Comparison of ENCODE assay signal across 1 cellular context in the genomic region with DNA sequence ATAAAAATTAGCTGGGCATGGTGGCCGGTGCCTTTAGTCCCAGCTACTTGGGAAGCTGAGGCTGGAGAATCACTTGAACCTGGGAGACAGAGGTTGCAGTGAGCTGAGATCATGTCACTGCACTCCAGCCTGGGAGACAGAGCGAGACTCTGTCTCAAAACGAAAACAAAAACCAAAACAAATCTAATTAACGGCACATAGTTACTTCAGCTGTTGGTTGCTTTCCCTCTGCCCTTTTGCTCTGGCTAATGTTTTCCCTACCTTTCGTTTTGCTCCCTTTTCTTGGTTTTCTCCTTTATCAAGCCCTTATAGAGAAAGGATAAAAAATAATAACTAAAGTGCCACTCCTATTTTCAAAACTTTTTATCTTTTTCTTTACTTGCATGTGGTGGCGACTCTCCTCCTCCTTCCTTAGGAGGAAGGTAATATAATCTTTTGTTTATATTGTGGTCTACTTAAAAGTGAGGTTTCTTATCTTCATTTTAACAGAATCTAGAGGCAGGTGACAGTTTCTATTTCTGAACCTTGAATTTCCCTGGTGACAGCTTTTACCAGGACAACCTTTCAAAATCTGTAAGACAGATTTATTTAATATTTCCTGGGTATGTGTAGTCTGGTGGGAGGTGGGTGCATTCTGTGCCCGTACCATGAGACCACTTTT.
TF ChIP-seq lines count a peak whose summit lies in the region.

No MANE protein-coding gene starts in this region.

TF ChIP-seq in GM12878, 131 proteins besides CTCF, POLR2A, EP300 and RAD21 (continued from another document):
- TF ChIP-seq PRDM15 (CRISPR knock-in tag; IDR thresholded peaks at IDR 0.05) = no peak
- TF ChIP-seq MEF2A (IDR thresholded peaks at IDR 0.05; ENCODE audit: insufficient read depth, low read depth, low read length) = no peak
- no peak for TF ChIP-seq ZNF274 (IDR thresholded peaks at IDR 0.05; ENCODE audit: insufficient read depth, insufficient read length)
- peak; percentile 26; the same call in 1 of the 2 replicates for TF ChIP-seq PKNOX1 (IDR thresholded peaks at IDR 0.05)
- TF ChIP-seq DPF2 (IDR thresholded peaks at IDR 0.05) = peak; percentile 76
- TF ChIP-seq MEF2B (IDR thresholded peaks at IDR 0.05; ENCODE audit: partially characterized antibody, poor library complexity, severe bottlenecking) = peak; percentile 49
- no peak for TF ChIP-seq YBX1 (IDR thresholded peaks at IDR 0.05)
- TF ChIP-seq NFXL1 (IDR thresholded peaks at IDR 0.05; ENCODE audit: borderline replicate concordance) = no peak
- peak; percentile 32; the same call in 1 of the 2 replicates for TF ChIP-seq RAD51 (IDR thresholded peaks at IDR 0.05)
- TF ChIP-seq SMARCA5 (IDR thresholded peaks at IDR 0.05) = 0 out of 2 replicates have a peak, but pooled peaks have one; percentile 62
- no peak for TF ChIP-seq BMI1 (IDR thresholded peaks at IDR 0.05; ENCODE audit: borderline replicate concordance)
- no peak for TF ChIP-seq ZNF24 (IDR thresholded peaks at IDR 0.05)
- no peak for TF ChIP-seq KDM1A (IDR thresholded peaks at IDR 0.05; ENCODE audit: borderline replicate concordance)
- TF ChIP-seq FOS (IDR thresholded peaks at IDR 0.05; ENCODE audit: borderline replicate concordance, extremely low read depth, insufficient read length) = no peak
- TF ChIP-seq ZZZ3 (IDR thresholded peaks at IDR 0.05; ENCODE audit: control insufficient read depth, insufficient read length, low read depth) = no peak
- peak; percentile 88 for TF ChIP-seq MTA2 (IDR thresholded peaks at IDR 0.05; ENCODE audit: low read depth)
- TF ChIP-seq, protein P1, sequence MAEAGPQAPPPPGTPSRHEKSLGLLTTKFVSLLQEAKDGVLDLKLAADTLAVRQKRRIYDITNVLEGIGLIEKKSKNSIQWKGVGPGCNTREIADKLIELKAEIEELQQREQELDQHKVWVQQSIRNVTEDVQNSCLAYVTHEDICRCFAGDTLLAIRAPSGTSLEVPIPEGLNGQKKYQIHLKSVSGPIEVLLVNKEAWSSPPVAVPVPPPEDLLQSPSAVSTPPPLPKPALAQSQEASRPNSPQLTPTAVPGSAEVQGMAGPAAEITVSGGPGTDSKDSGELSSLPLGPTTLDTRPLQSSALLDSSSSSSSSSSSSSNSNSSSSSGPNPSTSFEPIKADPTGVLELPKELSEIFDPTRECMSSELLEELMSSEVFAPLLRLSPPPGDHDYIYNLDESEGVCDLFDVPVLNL (IDR thresholded peaks at IDR 0.05; ENCODE audit: low read depth, low read length) = no peak
- TF ChIP-seq ASH2L (IDR thresholded peaks at IDR 0.05; ENCODE audit: borderline replicate concordance, low read depth) = no peak
- TF ChIP-seq CBX5 (IDR thresholded peaks at IDR 0.05; ENCODE audit: low read depth) = no peak
- TF ChIP-seq IKZF2 (IDR thresholded peaks at IDR 0.05) = peak; percentile 75 to 79
- TF ChIP-seq PML (IDR thresholded peaks at IDR 0.05; ENCODE audit: low read length) = no peak
- no peak for TF ChIP-seq JUNB (IDR thresholded peaks at IDR 0.05)
- TF ChIP-seq BACH1 (IDR thresholded peaks at IDR 0.05; ENCODE audit: borderline replicate concordance) = no peak
- TF ChIP-seq ZNF622 (IDR thresholded peaks at IDR 0.05) = no peak
